Comparison of ENCODE assay signal across 1 cellular context in genomic region chr6:53280207-53280606, GRCh38.
TF ChIP-seq lines count a peak whose summit lies in the region.

No MANE protein-coding gene starts in this region.

TF ChIP-seq in SK-N-SH treated with all-trans-retinoic acid at 6 μM for 48 hours, 23 proteins besides CTCF, POLR2A, EP300 and RAD21:
- TF ChIP-seq, protein P1, sequence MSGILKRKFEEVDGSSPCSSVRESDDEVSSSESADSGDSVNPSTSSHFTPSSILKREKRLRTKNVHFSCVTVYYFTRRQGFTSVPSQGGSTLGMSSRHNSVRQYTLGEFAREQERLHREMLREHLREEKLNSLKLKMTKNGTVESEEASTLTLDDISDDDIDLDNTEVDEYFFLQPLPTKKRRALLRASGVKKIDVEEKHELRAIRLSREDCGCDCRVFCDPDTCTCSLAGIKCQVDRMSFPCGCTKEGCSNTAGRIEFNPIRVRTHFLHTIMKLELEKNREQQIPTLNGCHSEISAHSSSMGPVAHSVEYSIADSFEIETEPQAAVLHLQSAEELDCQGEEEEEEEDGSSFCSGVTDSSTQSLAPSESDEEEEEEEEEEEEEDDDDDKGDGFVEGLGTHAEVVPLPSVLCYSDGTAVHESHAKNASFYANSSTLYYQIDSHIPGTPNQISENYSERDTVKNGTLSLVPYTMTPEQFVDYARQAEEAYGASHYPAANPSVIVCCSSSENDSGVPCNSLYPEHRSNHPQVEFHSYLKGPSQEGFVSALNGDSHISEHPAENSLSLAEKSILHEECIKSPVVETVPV (CRISPR knock-in tag; IDR thresholded peaks at IDR 0.05) = no peak
- TF ChIP-seq ZC3H10 (CRISPR knock-in tag; IDR thresholded peaks at IDR 0.05) = no peak
- no peak for TF ChIP-seq ZFP30 (CRISPR knock-in tag; IDR thresholded peaks at IDR 0.05)
- TF ChIP-seq TCF4 (CRISPR knock-in tag; IDR thresholded peaks at IDR 0.05; ENCODE audit: borderline replicate concordance) = no peak
- no peak for TF ChIP-seq ZNF565 (CRISPR knock-in tag; conservative IDR thresholded peaks at IDR 0.05; ENCODE audit: low read depth)
- no peak for TF ChIP-seq TOX (CRISPR knock-in tag; IDR thresholded peaks at IDR 0.05; ENCODE audit: borderline replicate concordance)
- no peak for TF ChIP-seq ESRRG (CRISPR knock-in tag; IDR thresholded peaks at IDR 0.05)
- no peak for TF ChIP-seq ARNTL (CRISPR knock-in tag; IDR thresholded peaks at IDR 0.05; ENCODE audit: borderline replicate concordance, low read depth)
- no peak for TF ChIP-seq ZFP3 (CRISPR knock-in tag; IDR thresholded peaks at IDR 0.05)
- TF ChIP-seq RARB (CRISPR knock-in tag; IDR thresholded peaks at IDR 0.05) = no peak
- no peak for TF ChIP-seq PPARA (CRISPR knock-in tag; IDR thresholded peaks at IDR 0.05; ENCODE audit: borderline replicate concordance)
- no peak for TF ChIP-seq SNAI2 (CRISPR knock-in tag; IDR thresholded peaks at IDR 0.05)
- no peak for TF ChIP-seq ISL1 (CRISPR knock-in tag; IDR thresholded peaks at IDR 0.05)
- TF ChIP-seq CREB5 (CRISPR knock-in tag; IDR thresholded peaks at IDR 0.05; ENCODE audit: low read depth) = no peak
- TF ChIP-seq CSDC2 (CRISPR knock-in tag; IDR thresholded peaks at IDR 0.05) = no peak
- TF ChIP-seq, protein P2, sequence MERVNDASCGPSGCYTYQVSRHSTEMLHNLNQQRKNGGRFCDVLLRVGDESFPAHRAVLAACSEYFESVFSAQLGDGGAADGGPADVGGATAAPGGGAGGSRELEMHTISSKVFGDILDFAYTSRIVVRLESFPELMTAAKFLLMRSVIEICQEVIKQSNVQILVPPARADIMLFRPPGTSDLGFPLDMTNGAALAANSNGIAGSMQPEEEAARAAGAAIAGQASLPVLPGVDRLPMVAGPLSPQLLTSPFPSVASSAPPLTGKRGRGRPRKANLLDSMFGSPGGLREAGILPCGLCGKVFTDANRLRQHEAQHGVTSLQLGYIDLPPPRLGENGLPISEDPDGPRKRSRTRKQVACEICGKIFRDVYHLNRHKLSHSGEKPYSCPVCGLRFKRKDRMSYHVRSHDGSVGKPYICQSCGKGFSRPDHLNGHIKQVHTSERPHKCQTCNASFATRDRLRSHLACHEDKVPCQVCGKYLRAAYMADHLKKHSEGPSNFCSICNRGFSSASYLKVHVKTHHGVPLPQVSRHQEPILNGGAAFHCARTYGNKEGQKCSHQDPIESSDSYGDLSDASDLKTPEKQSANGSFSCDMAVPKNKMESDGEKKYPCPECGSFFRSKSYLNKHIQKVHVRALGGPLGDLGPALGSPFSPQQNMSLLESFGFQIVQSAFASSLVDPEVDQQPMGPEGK (CRISPR knock-in tag; IDR thresholded peaks at IDR 0.05; ENCODE audit: borderline replicate concordance) = no peak
